In the genomic region with DNA sequence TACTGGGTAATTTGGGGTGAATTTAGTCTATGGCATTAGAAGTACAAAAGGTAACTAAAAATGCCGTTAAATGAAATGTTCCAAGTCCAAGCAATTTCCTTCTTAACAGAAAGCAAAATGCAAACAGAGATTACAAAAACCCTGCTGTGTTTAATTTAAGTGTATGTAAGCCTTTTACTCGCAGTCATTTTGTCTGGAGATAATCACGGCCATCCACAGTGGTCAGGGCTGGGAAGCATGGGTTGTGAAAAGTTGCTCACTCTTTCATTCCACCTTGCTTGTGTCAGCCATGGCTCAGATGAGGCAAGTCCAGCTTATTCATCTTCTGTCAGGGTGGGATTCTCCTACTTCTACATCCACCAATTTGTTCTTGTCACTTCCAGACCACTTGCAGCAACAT, we compare ENCODE assay signal across 1 cellular context.
TF ChIP-seq lines count a peak whose summit lies in the region.

No MANE protein-coding gene starts in this region.

TF ChIP-seq in K562, 482 proteins besides CTCF, POLR2A, EP300 and RAD21 (continued from another document):
- TF ChIP-seq, protein P1, sequence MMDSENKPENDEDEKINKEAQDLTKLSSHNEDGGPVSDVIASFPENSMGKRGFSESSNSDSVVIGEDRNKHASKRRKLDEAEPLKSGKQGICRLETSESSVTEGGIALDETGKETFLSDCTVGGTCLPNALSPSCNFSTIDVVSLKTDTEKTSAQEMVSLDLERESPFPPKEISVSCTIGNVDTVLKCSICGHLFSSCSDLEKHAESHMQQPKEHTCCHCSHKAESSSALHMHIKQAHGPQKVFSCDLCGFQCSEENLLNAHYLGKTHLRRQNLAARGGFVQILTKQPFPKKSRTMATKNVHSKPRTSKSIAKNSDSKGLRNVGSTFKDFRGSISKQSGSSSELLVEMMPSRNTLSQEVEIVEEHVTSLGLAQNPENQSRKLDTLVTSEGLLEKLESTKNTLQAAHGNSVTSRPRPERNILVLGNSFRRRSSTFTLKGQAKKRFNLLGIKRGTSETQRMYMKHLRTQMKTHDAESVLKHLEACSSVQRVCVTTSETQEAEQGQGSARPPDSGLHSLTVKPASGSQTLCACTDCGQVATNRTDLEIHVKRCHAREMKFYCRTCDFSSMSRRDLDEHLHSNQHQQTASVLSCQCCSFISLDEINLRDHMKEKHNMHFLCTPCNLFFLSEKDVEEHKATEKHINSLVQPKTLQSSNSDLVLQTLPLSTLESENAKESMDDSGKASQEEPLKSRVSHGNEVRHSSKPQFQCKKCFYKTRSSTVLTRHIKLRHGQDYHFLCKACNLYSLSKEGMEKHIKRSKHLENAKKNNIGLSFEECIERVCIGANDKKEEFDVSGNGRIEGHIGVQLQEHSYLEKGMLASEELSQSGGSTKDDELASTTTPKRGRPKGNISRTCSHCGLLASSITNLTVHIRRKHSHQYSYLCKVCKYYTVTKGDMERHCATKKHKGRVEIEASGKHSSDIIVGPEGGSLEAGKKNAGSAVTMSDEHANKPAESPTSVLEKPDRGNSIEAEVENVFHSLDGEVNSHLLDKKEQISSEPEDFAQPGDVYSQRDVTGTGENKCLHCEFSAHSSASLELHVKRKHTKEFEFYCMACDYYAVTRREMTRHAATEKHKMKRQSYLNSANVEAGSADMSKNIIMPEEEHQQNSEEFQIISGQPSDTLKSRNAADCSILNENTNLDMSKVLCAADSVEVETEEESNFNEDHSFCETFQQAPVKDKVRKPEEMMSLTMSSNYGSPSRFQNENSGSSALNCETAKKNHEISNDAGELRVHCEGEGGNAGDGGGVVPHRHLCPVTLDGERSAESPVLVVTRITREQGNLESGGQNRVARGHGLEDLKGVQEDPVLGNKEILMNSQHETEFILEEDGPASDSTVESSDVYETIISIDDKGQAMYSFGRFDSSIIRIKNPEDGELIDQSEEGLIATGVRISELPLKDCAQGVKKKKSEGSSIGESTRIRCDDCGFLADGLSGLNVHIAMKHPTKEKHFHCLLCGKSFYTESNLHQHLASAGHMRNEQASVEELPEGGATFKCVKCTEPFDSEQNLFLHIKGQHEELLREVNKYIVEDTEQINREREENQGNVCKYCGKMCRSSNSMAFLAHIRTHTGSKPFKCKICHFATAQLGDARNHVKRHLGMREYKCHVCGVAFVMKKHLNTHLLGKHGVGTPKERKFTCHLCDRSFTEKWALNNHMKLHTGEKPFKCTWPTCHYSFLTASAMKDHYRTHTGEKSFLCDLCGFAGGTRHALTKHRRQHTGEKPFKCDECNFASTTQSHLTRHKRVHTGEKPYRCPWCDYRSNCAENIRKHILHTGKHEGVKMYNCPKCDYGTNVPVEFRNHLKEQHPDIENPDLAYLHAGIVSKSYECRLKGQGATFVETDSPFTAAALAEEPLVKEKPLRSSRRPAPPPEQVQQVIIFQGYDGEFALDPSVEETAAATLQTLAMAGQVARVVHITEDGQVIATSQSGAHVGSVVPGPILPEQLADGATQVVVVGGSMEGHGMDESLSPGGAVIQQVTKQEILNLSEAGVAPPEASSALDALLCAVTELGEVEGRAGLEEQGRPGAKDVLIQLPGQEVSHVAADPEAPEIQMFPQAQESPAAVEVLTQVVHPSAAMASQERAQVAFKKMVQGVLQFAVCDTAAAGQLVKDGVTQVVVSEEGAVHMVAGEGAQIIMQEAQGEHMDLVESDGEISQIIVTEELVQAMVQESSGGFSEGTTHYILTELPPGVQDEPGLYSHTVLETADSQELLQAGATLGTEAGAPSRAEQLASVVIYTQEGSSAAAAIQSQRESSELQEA (IDR thresholded peaks at IDR 0.05; ENCODE audit: low read depth), result no peak
- TF ChIP-seq HDAC3 (IDR thresholded peaks at IDR 0.05; ENCODE audit: borderline replicate concordance, partially characterized antibody) (no peak), TAF9B (IDR thresholded peaks at IDR 0.05; ENCODE audit: partially characterized antibody) (no peak), NR0B1 (IDR thresholded peaks at IDR 0.05; ENCODE audit: partially characterized antibody) (no peak), ZNF354B (CRISPR knock-in tag; IDR thresholded peaks at IDR 0.05) (no peak), RBM34 (IDR thresholded peaks at IDR 0.05; ENCODE audit: borderline replicate concordance, insufficient read depth, low read length) (no peak), HSF4 (CRISPR knock-in tag; IDR thresholded peaks at IDR 0.05; ENCODE audit: borderline replicate concordance) (no peak), GTF3C2 (IDR thresholded peaks at IDR 0.05; ENCODE audit: borderline replicate concordance, extremely low read depth, insufficient read length) (no peak), CREB3L1 (IDR thresholded peaks at IDR 0.05; ENCODE audit: borderline replicate concordance, low read depth) (no peak), ARNT (IDR thresholded peaks at IDR 0.05) (no peak), FOXJ2 (tag; IDR thresholded peaks at IDR 0.05) (no peak)
- TF ChIP-seq, protein P2, sequence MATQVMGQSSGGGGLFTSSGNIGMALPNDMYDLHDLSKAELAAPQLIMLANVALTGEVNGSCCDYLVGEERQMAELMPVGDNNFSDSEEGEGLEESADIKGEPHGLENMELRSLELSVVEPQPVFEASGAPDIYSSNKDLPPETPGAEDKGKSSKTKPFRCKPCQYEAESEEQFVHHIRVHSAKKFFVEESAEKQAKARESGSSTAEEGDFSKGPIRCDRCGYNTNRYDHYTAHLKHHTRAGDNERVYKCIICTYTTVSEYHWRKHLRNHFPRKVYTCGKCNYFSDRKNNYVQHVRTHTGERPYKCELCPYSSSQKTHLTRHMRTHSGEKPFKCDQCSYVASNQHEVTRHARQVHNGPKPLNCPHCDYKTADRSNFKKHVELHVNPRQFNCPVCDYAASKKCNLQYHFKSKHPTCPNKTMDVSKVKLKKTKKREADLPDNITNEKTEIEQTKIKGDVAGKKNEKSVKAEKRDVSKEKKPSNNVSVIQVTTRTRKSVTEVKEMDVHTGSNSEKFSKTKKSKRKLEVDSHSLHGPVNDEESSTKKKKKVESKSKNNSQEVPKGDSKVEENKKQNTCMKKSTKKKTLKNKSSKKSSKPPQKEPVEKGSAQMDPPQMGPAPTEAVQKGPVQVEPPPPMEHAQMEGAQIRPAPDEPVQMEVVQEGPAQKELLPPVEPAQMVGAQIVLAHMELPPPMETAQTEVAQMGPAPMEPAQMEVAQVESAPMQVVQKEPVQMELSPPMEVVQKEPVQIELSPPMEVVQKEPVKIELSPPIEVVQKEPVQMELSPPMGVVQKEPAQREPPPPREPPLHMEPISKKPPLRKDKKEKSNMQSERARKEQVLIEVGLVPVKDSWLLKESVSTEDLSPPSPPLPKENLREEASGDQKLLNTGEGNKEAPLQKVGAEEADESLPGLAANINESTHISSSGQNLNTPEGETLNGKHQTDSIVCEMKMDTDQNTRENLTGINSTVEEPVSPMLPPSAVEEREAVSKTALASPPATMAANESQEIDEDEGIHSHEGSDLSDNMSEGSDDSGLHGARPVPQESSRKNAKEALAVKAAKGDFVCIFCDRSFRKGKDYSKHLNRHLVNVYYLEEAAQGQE (CRISPR knock-in tag; IDR thresholded peaks at IDR 0.05; ENCODE audit: low read depth), result no peak
